ENCODE assay signal across 1 cellular context in genomic region chr6:167684276-167685104, GRCh38.
TF ChIP-seq lines count a peak whose summit lies in the region.

No MANE protein-coding gene starts in this region.

TF ChIP-seq in HCT116, 20 proteins besides CTCF, POLR2A, EP300 and RAD21 (continued from another document):
- TF ChIP-seq SRF (IDR thresholded peaks at IDR 0.05; ENCODE audit: low read depth) (no peak), EZH2 (IDR thresholded peaks at IDR 0.05) (no peak), REST (IDR thresholded peaks at IDR 0.05; ENCODE audit: low read depth) (no peak), SIN3A (IDR thresholded peaks at IDR 0.05; ENCODE audit: low read depth) (no peak)
